Comparison of ENCODE assay signal across 1 cellular context in genomic region chr11:125123947-125124633, GRCh38.
A peak's percentile ranks its signal among the peaks of the same experiment; 100 is the strongest.
TF ChIP-seq lines count a peak whose summit lies in the region.

No MANE protein-coding gene starts in this region.

TF ChIP-seq in HepG2, 621 proteins besides CTCF, POLR2A, EP300 and RAD21 (continued from another document and continues in another):
- no peak; the same call in 1 of the 2 replicates for TF ChIP-seq ARID4A (CRISPR knock-in tag; IDR thresholded peaks at IDR 0.05; ENCODE audit: borderline replicate concordance)
- 0 out of 2 replicates have a peak, but pooled peaks have one; percentile 33 for TF ChIP-seq KMT2B (CRISPR knock-in tag; IDR thresholded peaks at IDR 0.05)
- no peak for TF ChIP-seq ZKSCAN8 (CRISPR knock-in tag; IDR thresholded peaks at IDR 0.05; ENCODE audit: borderline replicate concordance)
- TF ChIP-seq DMAP1 (CRISPR knock-in tag; IDR thresholded peaks at IDR 0.05), result no peak
- no peak for TF ChIP-seq ZBTB21 (CRISPR knock-in tag; IDR thresholded peaks at IDR 0.05)
- TF ChIP-seq CREM (IDR thresholded peaks at IDR 0.05), result 0 out of 2 replicates have a peak, but pooled peaks have one; percentile 17
- no peak for TF ChIP-seq CREM (CRISPR knock-in tag; IDR thresholded peaks at IDR 0.05)
- no peak for TF ChIP-seq ELF4 (CRISPR knock-in tag; IDR thresholded peaks at IDR 0.05; ENCODE audit: borderline replicate concordance)
- TF ChIP-seq ZNF616 (CRISPR knock-in tag; IDR thresholded peaks at IDR 0.05; ENCODE audit: low read depth), result no peak
- TF ChIP-seq, protein P1, sequence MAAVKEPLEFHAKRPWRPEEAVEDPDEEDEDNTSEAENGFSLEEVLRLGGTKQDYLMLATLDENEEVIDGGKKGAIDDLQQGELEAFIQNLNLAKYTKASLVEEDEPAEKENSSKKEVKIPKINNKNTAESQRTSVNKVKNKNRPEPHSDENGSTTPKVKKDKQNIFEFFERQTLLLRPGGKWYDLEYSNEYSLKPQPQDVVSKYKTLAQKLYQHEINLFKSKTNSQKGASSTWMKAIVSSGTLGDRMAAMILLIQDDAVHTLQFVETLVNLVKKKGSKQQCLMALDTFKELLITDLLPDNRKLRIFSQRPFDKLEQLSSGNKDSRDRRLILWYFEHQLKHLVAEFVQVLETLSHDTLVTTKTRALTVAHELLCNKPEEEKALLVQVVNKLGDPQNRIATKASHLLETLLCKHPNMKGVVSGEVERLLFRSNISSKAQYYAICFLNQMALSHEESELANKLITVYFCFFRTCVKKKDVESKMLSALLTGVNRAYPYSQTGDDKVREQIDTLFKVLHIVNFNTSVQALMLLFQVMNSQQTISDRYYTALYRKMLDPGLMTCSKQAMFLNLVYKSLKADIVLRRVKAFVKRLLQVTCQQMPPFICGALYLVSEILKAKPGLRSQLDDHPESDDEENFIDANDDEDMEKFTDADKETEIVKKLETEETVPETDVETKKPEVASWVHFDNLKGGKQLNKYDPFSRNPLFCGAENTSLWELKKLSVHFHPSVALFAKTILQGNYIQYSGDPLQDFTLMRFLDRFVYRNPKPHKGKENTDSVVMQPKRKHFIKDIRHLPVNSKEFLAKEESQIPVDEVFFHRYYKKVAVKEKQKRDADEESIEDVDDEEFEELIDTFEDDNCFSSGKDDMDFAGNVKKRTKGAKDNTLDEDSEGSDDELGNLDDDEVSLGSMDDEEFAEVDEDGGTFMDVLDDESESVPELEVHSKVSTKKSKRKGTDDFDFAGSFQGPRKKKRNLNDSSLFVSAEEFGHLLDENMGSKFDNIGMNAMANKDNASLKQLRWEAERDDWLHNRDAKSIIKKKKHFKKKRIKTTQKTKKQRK (IDR thresholded peaks at IDR 0.05; ENCODE audit: low read length), result no peak
- TF ChIP-seq HOXA9 (CRISPR knock-in tag; IDR thresholded peaks at IDR 0.05; ENCODE audit: borderline replicate concordance), result no peak
- TF ChIP-seq NONO (IDR thresholded peaks at IDR 0.05), result no peak
- no peak for TF ChIP-seq NONO (CRISPR knock-in tag; conservative IDR thresholded peaks at IDR 0.05)
- TF ChIP-seq, protein P2, sequence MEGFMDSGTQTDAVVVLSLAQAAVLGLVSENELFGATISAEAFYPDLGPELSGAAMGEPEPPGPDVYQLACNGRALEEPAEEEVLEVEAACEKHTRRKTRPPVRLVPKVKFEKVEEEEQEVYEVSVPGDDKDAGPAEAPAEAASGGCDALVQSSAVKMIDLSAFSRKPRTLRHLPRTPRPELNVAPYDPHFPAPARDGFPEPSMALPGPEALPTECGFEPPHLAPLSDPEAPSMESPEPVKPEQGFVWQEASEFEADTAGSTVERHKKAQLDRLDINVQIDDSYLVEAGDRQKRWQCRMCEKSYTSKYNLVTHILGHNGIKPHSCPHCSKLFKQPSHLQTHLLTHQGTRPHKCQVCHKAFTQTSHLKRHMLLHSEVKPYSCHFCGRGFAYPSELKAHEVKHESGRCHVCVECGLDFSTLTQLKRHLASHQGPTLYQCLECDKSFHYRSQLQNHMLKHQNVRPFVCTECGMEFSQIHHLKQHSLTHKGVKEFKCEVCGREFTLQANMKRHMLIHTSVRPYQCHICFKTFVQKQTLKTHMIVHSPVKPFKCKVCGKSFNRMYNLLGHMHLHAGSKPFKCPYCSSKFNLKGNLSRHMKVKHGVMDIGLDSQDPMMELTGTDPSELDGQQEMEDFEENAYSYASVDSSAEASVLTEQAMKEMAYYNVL (CRISPR knock-in tag; IDR thresholded peaks at IDR 0.05; ENCODE audit: borderline replicate concordance), result no peak
- TF ChIP-seq RAD51 (IDR thresholded peaks at IDR 0.05; ENCODE audit: borderline replicate concordance), result no peak
- TF ChIP-seq MAZ (IDR thresholded peaks at IDR 0.05; ENCODE audit: borderline replicate concordance, low read depth, low read length), result no peak
- TF ChIP-seq MAZ (CRISPR knock-in tag; IDR thresholded peaks at IDR 0.05; ENCODE audit: low read depth), result no peak
- TF ChIP-seq NR2F1 (CRISPR knock-in tag; IDR thresholded peaks at IDR 0.05), result no peak
- no peak for TF ChIP-seq SP140L (CRISPR knock-in tag; IDR thresholded peaks at IDR 0.05; ENCODE audit: borderline replicate concordance)
- TF ChIP-seq ATRX (CRISPR knock-in tag; IDR thresholded peaks at IDR 0.05; ENCODE audit: borderline replicate concordance), result no peak
- 0 out of 4 replicates have a peak, but pooled peaks of 1 of the 2 experiments have one; percentile 56 for TF ChIP-seq KLF16 (CRISPR knock-in tag; IDR thresholded peaks at IDR 0.05)
- TF ChIP-seq ZNF274 (CRISPR knock-in tag; IDR thresholded peaks at IDR 0.05), result no peak
- TF ChIP-seq REXO4 (CRISPR knock-in tag; IDR thresholded peaks at IDR 0.05; ENCODE audit: borderline replicate concordance), result no peak
- 0 out of 2 replicates have a peak, but pooled peaks have one; percentile 19 for TF ChIP-seq SIX4 (CRISPR knock-in tag; IDR thresholded peaks at IDR 0.05)
- no peak for TF ChIP-seq MXD4 (CRISPR knock-in tag; IDR thresholded peaks at IDR 0.05)
- TF ChIP-seq RNF2 (conservative IDR thresholded peaks at IDR 0.05; ENCODE audit: low read depth), result no peak
- TF ChIP-seq ZSCAN12 (CRISPR knock-in tag; IDR thresholded peaks at IDR 0.05), result no peak
- TF ChIP-seq, protein P3, sequence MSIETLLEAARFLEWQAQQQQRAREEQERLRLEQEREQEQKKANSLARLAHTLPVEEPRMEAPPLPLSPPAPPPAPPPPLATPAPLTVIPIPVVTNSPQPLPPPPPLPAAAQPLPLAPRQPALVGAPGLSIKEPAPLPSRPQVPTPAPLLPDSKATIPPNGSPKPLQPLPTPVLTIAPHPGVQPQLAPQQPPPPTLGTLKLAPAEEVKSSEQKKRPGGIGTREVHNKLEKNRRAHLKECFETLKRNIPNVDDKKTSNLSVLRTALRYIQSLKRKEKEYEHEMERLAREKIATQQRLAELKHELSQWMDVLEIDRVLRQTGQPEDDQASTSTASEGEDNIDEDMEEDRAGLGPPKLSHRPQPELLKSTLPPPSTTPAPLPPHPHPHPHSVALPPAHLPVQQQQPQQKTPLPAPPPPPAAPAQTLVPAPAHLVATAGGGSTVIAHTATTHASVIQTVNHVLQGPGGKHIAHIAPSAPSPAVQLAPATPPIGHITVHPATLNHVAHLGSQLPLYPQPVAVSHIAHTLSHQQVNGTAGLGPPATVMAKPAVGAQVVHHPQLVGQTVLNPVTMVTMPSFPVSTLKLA (IDR thresholded peaks at IDR 0.05), result no peak
- no peak for TF ChIP-seq MYC (CRISPR knock-in tag; IDR thresholded peaks at IDR 0.05; ENCODE audit: borderline replicate concordance)
- no peak for TF ChIP-seq BCL3 (CRISPR knock-in tag; IDR thresholded peaks at IDR 0.05)
- TF ChIP-seq SRF (IDR thresholded peaks at IDR 0.05; ENCODE audit: low read depth, low read length), result no peak
- TF ChIP-seq FOXO4 (CRISPR knock-in tag; conservative IDR thresholded peaks at IDR 0.05), result no peak
- TF ChIP-seq FOXK1 (CRISPR knock-in tag; IDR thresholded peaks at IDR 0.05; ENCODE audit: borderline replicate concordance, low read depth), result no peak
- TF ChIP-seq RARG (CRISPR knock-in tag; IDR thresholded peaks at IDR 0.05; ENCODE audit: low read depth), result no peak
- TF ChIP-seq ZNF331 (CRISPR knock-in tag; IDR thresholded peaks at IDR 0.05), result 0 out of 2 replicates have a peak, but pooled peaks have one; percentile 54
- no peak for TF ChIP-seq KDM5A (IDR thresholded peaks at IDR 0.05; ENCODE audit: borderline replicate concordance, low read length)
- no peak for TF ChIP-seq ZNF296 (CRISPR knock-in tag; conservative IDR thresholded peaks at IDR 0.05)
- no peak for TF ChIP-seq CEBPG (CRISPR knock-in tag; IDR thresholded peaks at IDR 0.05)
- TF ChIP-seq ZNF776 (CRISPR knock-in tag; IDR thresholded peaks at IDR 0.05), result no peak
- TF ChIP-seq ZNF709 (CRISPR knock-in tag; IDR thresholded peaks at IDR 0.05), result no peak
- TF ChIP-seq ZSCAN21 (CRISPR knock-in tag; IDR thresholded peaks at IDR 0.05; ENCODE audit: borderline replicate concordance), result no peak
- TF ChIP-seq ATF1 (CRISPR knock-in tag; IDR thresholded peaks at IDR 0.05), result no peak
- no peak for TF ChIP-seq ZNF746 (CRISPR knock-in tag; IDR thresholded peaks at IDR 0.05)
- TF ChIP-seq ZNF124 (CRISPR knock-in tag; IDR thresholded peaks at IDR 0.05), result no peak
- TF ChIP-seq ARNTL (CRISPR knock-in tag; IDR thresholded peaks at IDR 0.05), result no peak
- TF ChIP-seq, protein P4, sequence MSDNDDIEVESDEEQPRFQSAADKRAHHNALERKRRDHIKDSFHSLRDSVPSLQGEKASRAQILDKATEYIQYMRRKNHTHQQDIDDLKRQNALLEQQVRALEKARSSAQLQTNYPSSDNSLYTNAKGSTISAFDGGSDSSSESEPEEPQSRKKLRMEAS (IDR thresholded peaks at IDR 0.05), result no peak
- TF ChIP-seq HNRNPUL1 (IDR thresholded peaks at IDR 0.05; ENCODE audit: low read depth, low read length), result no peak
- TF ChIP-seq CBX2 (IDR thresholded peaks at IDR 0.05; ENCODE audit: low read depth, low read length), result no peak
- TF ChIP-seq CBX2 (CRISPR knock-in tag; IDR thresholded peaks at IDR 0.05; ENCODE audit: low read depth), result no peak
- TF ChIP-seq FOXK2 (IDR thresholded peaks at IDR 0.05), result no peak
- TF ChIP-seq MED13 (CRISPR knock-in tag; IDR thresholded peaks at IDR 0.05), result no peak
- TF ChIP-seq ZNF574 (CRISPR knock-in tag; IDR thresholded peaks at IDR 0.05), result peak; percentile 46
